ENCODE assay signal across 1 cellular context in the genomic region with DNA sequence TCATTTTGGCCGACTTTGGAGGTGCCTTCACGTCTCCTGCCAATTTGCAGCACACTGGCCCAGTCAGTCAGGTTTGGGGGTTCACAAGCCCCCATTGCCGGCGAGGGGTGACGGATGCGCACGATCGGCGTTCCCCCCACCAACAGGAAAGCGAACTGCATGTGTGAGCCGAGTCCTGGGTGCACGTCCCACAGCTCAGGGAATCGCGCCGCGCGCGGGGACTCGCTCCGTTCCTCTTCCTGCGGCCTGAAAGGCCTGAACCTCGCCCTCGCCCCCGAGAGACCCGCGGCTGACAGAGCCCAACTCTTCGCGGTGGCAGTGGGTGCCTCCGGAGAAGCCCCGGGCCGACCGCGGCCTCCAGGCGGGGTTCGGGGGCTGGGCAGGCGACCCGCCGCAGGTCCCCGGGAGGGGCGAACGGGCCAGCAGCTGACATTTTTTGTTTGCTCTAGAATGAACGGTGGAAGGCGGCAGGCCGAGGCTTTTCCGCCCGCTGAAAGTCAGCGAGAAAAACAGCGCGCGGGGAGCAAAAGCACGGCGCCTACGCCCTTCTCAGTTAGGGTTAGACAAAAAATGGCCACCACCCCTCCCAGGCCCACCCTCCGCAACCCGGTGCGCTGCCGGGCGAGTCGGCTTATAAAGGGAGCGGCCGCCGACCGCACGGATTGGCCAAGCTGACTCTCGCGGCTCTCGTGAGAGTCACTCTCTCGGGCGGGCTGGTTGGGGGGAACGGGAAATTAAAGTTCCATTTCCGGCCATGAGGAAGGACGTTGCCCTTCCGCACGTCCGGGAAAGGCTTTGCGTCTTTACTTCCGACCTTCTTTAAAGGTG.
A peak's percentile ranks its signal among the peaks of the same experiment; 100 is the strongest.
TF ChIP-seq lines count a peak whose summit lies in the region.

Gene TERC, minus strand, starts transcription at position 608 of the 828 bp plus-strand sequence.

TF ChIP-seq in GM23338, 12 proteins besides CTCF, POLR2A, EP300 and RAD21 (continued from another document):
- TF ChIP-seq, protein P1, sequence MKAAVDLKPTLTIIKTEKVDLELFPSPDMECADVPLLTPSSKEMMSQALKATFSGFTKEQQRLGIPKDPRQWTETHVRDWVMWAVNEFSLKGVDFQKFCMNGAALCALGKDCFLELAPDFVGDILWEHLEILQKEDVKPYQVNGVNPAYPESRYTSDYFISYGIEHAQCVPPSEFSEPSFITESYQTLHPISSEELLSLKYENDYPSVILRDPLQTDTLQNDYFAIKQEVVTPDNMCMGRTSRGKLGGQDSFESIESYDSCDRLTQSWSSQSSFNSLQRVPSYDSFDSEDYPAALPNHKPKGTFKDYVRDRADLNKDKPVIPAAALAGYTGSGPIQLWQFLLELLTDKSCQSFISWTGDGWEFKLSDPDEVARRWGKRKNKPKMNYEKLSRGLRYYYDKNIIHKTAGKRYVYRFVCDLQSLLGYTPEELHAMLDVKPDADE (IDR thresholded peaks at IDR 0.05): no peak; the same call in 1 of the 2 replicates
- TF ChIP-seq JUNB (IDR thresholded peaks at IDR 0.05; ENCODE audit: unreplicated experiment) (no peak), POLR2AphosphoS5 (IDR thresholded peaks at IDR 0.05; ENCODE audit: low read depth) (peak; percentile 94), ZNF331 (CRISPR knock-in tag; IDR thresholded peaks at IDR 0.05; ENCODE audit: low read depth) (no peak), CREB1 (CRISPR knock-in tag; IDR thresholded peaks at IDR 0.05; ENCODE audit: low read depth) (peak; percentile 45), REST (IDR thresholded peaks at IDR 0.05; ENCODE audit: unreplicated experiment) (peak; percentile 10)
